8 cellular contexts compared by ENCODE assay signal in genomic region chr6:119351005-119351394, GRCh38. TPM values are rescaled to one million over a fixed set of nuclear protein-coding genes. Genes with fewer than 3 reads are reported as not detected.
DNase-seq lines count a peak whose midpoint lies in the region; ATAC-seq and TF ChIP-seq lines count a peak whose summit lies in the region.

No MANE protein-coding gene starts in this region.

- ATAC-seq in HG03095 (IDR thresholded peaks at IDR 0.05; ENCODE audit: unreplicated experiment) = no peak

- H3K4me1 ChIP-seq in SJCRH30 (no peaks in the 10 kb centered on the region; the same call in 1 of the 2 replicates), esophagus muscularis mucosa (peaks cover 6 to 46% (median 35%) of the 10 kb centered on the region in 4 donors), sigmoid colon (peaks cover 0 to 46% (median 30%) of the 10 kb centered on the region in 4 donors)

- no peaks in the 10 kb centered on the region for H3K27me3 ChIP-seq in SJCRH30
- H3K27me3 ChIP-seq in esophagus muscularis mucosa = no peaks in the 10 kb centered on the region
- H3K27me3 ChIP-seq in sigmoid colon = no peaks in the 10 kb centered on the region

- intact Hi-C loops in esophagus muscularis mucosa (cut with DNase I) (loop anchor here (10.0 kb wide), 1 partner anchor 94 kb away; no protein-coding TSS in a partner anchor), sigmoid colon (cut with DNase I) (loop anchor here (5.0 kb wide), 3 partner anchors 191 to 626 kb away; no protein-coding TSS in a partner anchor)

- 43% methylated on average over 2 of the region's 2 CpGs for WGBS in esophagus muscularis mucosa
- WGBS in sigmoid colon, 2 donors = 23 to 31% methylated on average over 2 of the region's 2 CpGs

- H3K4me3 ChIP-seq in AG10803 (ENCODE audit: low read length) = peak overlapping the region; percentile 86
- peak overlapping the region; percentile 82 for H3K4me3 ChIP-seq in SJCRH30
- H3K4me3 ChIP-seq in esophagus muscularis mucosa = peak overlapping the region; percentile 75 to 97 (median 96)
- H3K4me3 ChIP-seq in sigmoid colon = peak overlapping the region; percentile 84 to 98 (median 92)

- DNase-seq in AG10803 (ENCODE audit: low read depth) (peak; percentile 56), GM20000 (ENCODE audit: low spot score) (peak; percentile 36), SJCRH30 (peak in 1 of 2 experiments; percentile 32), esophagus muscularis mucosa (ENCODE audit: extremely low spot score) (no peak), sigmoid colon (no peak), COLO829 (ENCODE audit: low spot score) (no peak), retina (no peak)

- H3K27ac ChIP-seq in SJCRH30 (no peak overlapping the region), esophagus muscularis mucosa (replicated peaks in 1 of 4) (peak overlapping the region; percentile 96 to 98 (median 98)), sigmoid colon (peak overlapping the region; percentile 94 to 99 (median 98))

- TF ChIP-seq CTCF in AG10803 (conservative IDR thresholded peaks at IDR 0.05; ENCODE audit: low read length) (peak; percentile 76), GM20000 (IDR thresholded peaks at IDR 0.05; ENCODE audit: extremely low read depth, missing control alignments) (peak; percentile 30), esophagus muscularis mucosa (IDR thresholded peaks at IDR 0.05) (peak; percentile 43 to 59 (median 48)), sigmoid colon (IDR thresholded peaks at IDR 0.05) (peak in 3 of 4 experiments; percentile 11 to 61 (median 31))

- no peaks in the 10 kb centered on the region for H3K9me3 ChIP-seq in SJCRH30 (replicated peaks)
- H3K9me3 ChIP-seq in esophagus muscularis mucosa = no peaks in the 10 kb centered on the region
- H3K9me3 ChIP-seq in sigmoid colon = no peaks in the 10 kb centered on the region

- TF ChIP-seq EP300 in esophagus muscularis mucosa (IDR thresholded peaks at IDR 0.05) (no peak), sigmoid colon (IDR thresholded peaks at IDR 0.05) (no peak)

- H3K36me3 ChIP-seq in SJCRH30 (no peaks in the 10 kb centered on the region), esophagus muscularis mucosa (no peaks in the 10 kb centered on the region), sigmoid colon (no peaks in the 10 kb centered on the region)

- TF ChIP-seq POLR2A in esophagus muscularis mucosa (IDR thresholded peaks at IDR 0.05; ENCODE audit: low read depth) = no peak
- no peak for TF ChIP-seq POLR2A in sigmoid colon (IDR thresholded peaks at IDR 0.05)

RNA-seq across cellular contexts. Expression of gene MAN1A1, which starts 1.4 kb away (rescaled TPM):
- 15.2 and 15.4 TPM in 2 replicates for total RNA-seq in SJCRH30 (2014; rRNA removed; shearing (Covaris generic))
- 100 to 1,000 TPM in 2 of 4 donors, 10 to 100 TPM in 2; 79.4 to 125 (median 101) TPM for total RNA-seq in esophagus muscularis mucosa
- 100 to 1,000 TPM in 3 of 4 donors, 10 to 100 TPM in 1; 81.9 to 143 (median 107) TPM for total RNA-seq in sigmoid colon
- polyA plus RNA-seq in sigmoid colon = 10 to 100 TPM; 10.2 to 25.7 (median 10.8) TPM

Comparison
In these comparisons a context has a peak if more than half of its experiments do, and no peak if none do; other contexts are left out.
1. DNase-seq: peak in AG10803 (single experiment) and GM20000 (single experiment); none in esophagus muscularis mucosa (single experiment), sigmoid colon (single experiment), COLO829 (single experiment) and retina (single experiment).
2. Peak in every context shown above with its lines, with median percentiles within 50 percentile points of each other: H3K4me3 ChIP-seq and CTCF ChIP-seq.